In genomic region chr10:86399879-86400704, GRCh38 we compare ENCODE assay signal across 8 cellular contexts. TPM values are rescaled to one million over a fixed set of nuclear protein-coding genes. Genes with fewer than 3 reads are reported as not detected.
DNase-seq lines count a peak whose midpoint lies in the region; ATAC-seq, FAIRE-seq and TF ChIP-seq lines count a peak whose summit lies in the region.

No MANE protein-coding gene starts in this region.

- peak overlapping the region; percentile 76 to 96 (median 87) for H3K27ac Mint-ChIP-seq in CD4-positive, CD25-positive, alpha-beta regulatory T cell
- H3K27ac Mint-ChIP-seq in activated CD4-positive, alpha-beta T cell treated with anti-CD3 and anti-CD28 coated beads, Interleukin-2, amount 10 ng/mL, durations not matched to agents 7 days and 5 days, result peak overlapping the region; percentile 91
- peak overlapping the region; percentile 33 for H3K27ac Mint-ChIP-seq in dendritic cell treated with granulocyte-macrophage colony-stimulating factor and Interleukin-4, amounts not matched to agents 40 ng/mL and 50 ng/mL, for 4 days

- peak overlapping the region; percentile 61 for H3K27ac ChIP-seq in CD4-positive, CD25-positive, alpha-beta regulatory T cell (ENCODE audit: insufficient read depth, low read length, poor library complexity, severe bottlenecking)
- peak overlapping the region; percentile 74 for H3K27ac ChIP-seq in HepG2 (ENCODE audit: extremely low read length, insufficient read depth, low read length)

- H3K9ac ChIP-seq in HepG2 (ENCODE audit: insufficient read depth, low read depth, low read length), result peak overlapping the region; percentile 90

- H4K20me1 ChIP-seq in HepG2 (ENCODE audit: insufficient read depth, low read length), result no peaks in the 10 kb centered on the region

- TF ChIP-seq EP300 in HepG2 (IDR thresholded peaks at IDR 0.05; ENCODE audit: low read depth in 2 of 2, low read length in 2 of 2) (no peak), HepG2 (CRISPR knock-in tag; IDR thresholded peaks at IDR 0.05; ENCODE audit: borderline replicate concordance) (no peak)

- FAIRE-seq in HepG2 (lab: Jason Lieb, UNC), result no peak

- intact Hi-C loops in dendritic cell treated with granulocyte-macrophage colony-stimulating factor and Interleukin-4, amounts not matched to agents 40 ng/mL and 50 ng/mL, for 4 days (cut with micrococcal nuclease), result loop anchor here (1.0 to 5.0 kb wide), 5 partner anchors 47 to 497 kb away; partner anchors contain the start of gene WAPL
- intact Hi-C loops in HepG2 (cut with micrococcal nuclease; ENCODE audit: unreplicated experiment), result loop anchor here (1.0 to 2.0 kb wide), 5 partner anchors 10 to 185 kb away; partner anchors contain the start of gene WAPL

- H3K4me3 ChIP-seq in CD4-positive, CD25-positive, alpha-beta regulatory T cell (ENCODE audit: low read depth, low read length), result no peak overlapping the region
- H3K4me3 ChIP-seq in HepG2 (replicated peaks in 1 of 3; ENCODE audit: insufficient read depth in 1 of 3, low read depth in 2 of 3, low read length in 3 of 3), result peak overlapping the region; percentile 71 to 88 (median 80)

- in situ Hi-C loops in HepG2 (cut with HindIII; ENCODE audit: extremely low pct_ligation_motif_present, low pct_unique_long_range_greater_than_20kb), result loop anchor here (5.0 kb wide), 2 partner anchors 37 to 182 kb away; no protein-coding TSS in a partner anchor

- no peaks in the 10 kb centered on the region for H3K36me3 ChIP-seq in CD4-positive, CD25-positive, alpha-beta regulatory T cell (ENCODE audit: control insufficient read depth, insufficient read depth, low read length)
- no peaks in the 10 kb centered on the region for H3K36me3 ChIP-seq in HepG2 (replicated peaks in 1 of 2; ENCODE audit: control insufficient read depth in 1 of 2, insufficient read depth in 2 of 2, low read length in 2 of 2)

- peak; percentile 56 to 61 for TF ChIP-seq POLR2A in HepG2 (IDR thresholded peaks at IDR 0.05; ENCODE audit: insufficient read depth in 1 of 2, low read depth in 2 of 2, low read length in 2 of 2)

- POLR2A ChIA-PET in activated CD4-positive, alpha-beta T cell treated with anti-CD3 and anti-CD28 coated beads, Interleukin-2, amount 10 ng/mL, durations not matched to agents 7 days and 5 days (lab: Charles Lee), result interaction anchor here (1.2 to 2.8 kb wide), 2 partner anchors 12 to 14 kb away, joined by 3 to 13 read pairs; no protein-coding TSS in a partner anchor
- POLR2A ChIA-PET in HepG2 (lab: Yijun Ruan, JAX), result interaction anchor here (0.6 to 4.7 kb wide), 17 partner anchors 9 to 185 kb away, joined by 3 to 79 read pairs (median 4); partner anchors contain the start of gene WAPL

- DNase-seq in CD4-positive, CD25-positive, alpha-beta regulatory T cell, result peak; percentile 80 to 94 (median 90)
- DNase-seq in NCI-H526 treated with DMSO at 0.1 percent for 48 hours (lab: John Stamatoyannopoulos, UW) (peak; percentile 75), HepG2 (ENCODE audit: low spot score) (peak; percentile 94)
- peak; percentile 96 for DNase-seq in activated CD4-positive, alpha-beta T cell treated with anti-CD3 and anti-CD28 coated beads, Interleukin-2, amount 10 ng/mL, durations not matched to agents 7 days and 5 days
- peak; percentile 96 to 97 for DNase-seq in stimulated activated CD4-positive, alpha-beta T cell treated with anti-CD3 and anti-CD28 coated beads, Interleukin-2, amount 100 ng/mL, for 48 hours

- H3K4me1 Mint-ChIP-seq in CD4-positive, CD25-positive, alpha-beta regulatory T cell, result peaks cover 0 to 26% (median 13%) of the 10 kb centered on the region in 4 donors
- H3K4me1 Mint-ChIP-seq in activated CD4-positive, alpha-beta T cell treated with anti-CD3 and anti-CD28 coated beads, Interleukin-2, amount 10 ng/mL, durations not matched to agents 7 days and 5 days, result peaks cover 28% of the 10 kb centered on the region
- peaks cover 26% of the 10 kb centered on the region for H3K4me1 Mint-ChIP-seq in dendritic cell treated with granulocyte-macrophage colony-stimulating factor and Interleukin-4, amounts not matched to agents 40 ng/mL and 50 ng/mL, for 4 days (ENCODE audit: low read depth)

- ATAC-seq in CD4-positive, CD25-positive, alpha-beta regulatory T cell (ENCODE audit: low read depth in 2 of 2), result peak; percentile 91
- ATAC-seq in GM19372 (IDR thresholded peaks at IDR 0.05; ENCODE audit: low read depth, unreplicated experiment) (peak; percentile 79), HG03521 (IDR thresholded peaks at IDR 0.05; ENCODE audit: unreplicated experiment) (peak; percentile 84), HepG2 (peak; percentile 96)

- no peak overlapping the region for H2AFZ ChIP-seq in HepG2 (ENCODE audit: low read length)

- H3K9me3 ChIP-seq in CD4-positive, CD25-positive, alpha-beta regulatory T cell (ENCODE audit: control insufficient read depth in 2 of 2, low read length in 2 of 2), result no peaks in the 10 kb centered on the region
- H3K9me3 ChIP-seq in HepG2 (ENCODE audit: low read length), result no peaks in the 10 kb centered on the region

- H3K4me1 ChIP-seq in CD4-positive, CD25-positive, alpha-beta regulatory T cell (ENCODE audit: control insufficient read depth, insufficient read depth, low read length, poor library complexity, severe bottlenecking), result peaks cover 24% of the 10 kb centered on the region
- peaks cover 28% of the 10 kb centered on the region for H3K4me1 ChIP-seq in HepG2 (ENCODE audit: insufficient read depth, low read length)

- H3K79me2 ChIP-seq in HepG2 (ENCODE audit: insufficient read depth, low read length), result peaks cover 4% of the 10 kb centered on the region

- H3K27me3 Mint-ChIP-seq in CD4-positive, CD25-positive, alpha-beta regulatory T cell, result peaks cover 23% of the 10 kb centered on the region
- H3K27me3 Mint-ChIP-seq in activated CD4-positive, alpha-beta T cell treated with anti-CD3 and anti-CD28 coated beads, Interleukin-2, amount 10 ng/mL, durations not matched to agents 7 days and 5 days, result peaks cover 13% of the 10 kb centered on the region
- peaks cover 73% of the 10 kb centered on the region for H3K27me3 Mint-ChIP-seq in dendritic cell treated with granulocyte-macrophage colony-stimulating factor and Interleukin-4, amounts not matched to agents 40 ng/mL and 50 ng/mL, for 4 days

- H3K4me3 Mint-ChIP-seq in CD4-positive, CD25-positive, alpha-beta regulatory T cell, result peak overlapping the region; percentile 74 to 95 (median 91)
- H3K4me3 Mint-ChIP-seq in activated CD4-positive, alpha-beta T cell treated with anti-CD3 and anti-CD28 coated beads, Interleukin-2, amount 10 ng/mL, durations not matched to agents 7 days and 5 days, result peak overlapping the region; percentile 82
- H3K4me3 Mint-ChIP-seq in dendritic cell treated with granulocyte-macrophage colony-stimulating factor and Interleukin-4, amounts not matched to agents 40 ng/mL and 50 ng/mL, for 4 days, result peak overlapping the region; percentile 73

- 3% methylated on average over 12 of the region's 90 CpGs for WGBS in HepG2 (ENCODE audit: low lambda C conversion rate)

- peak; percentile 100 for TF ChIP-seq RAD21 in HepG2 (CRISPR knock-in tag; IDR thresholded peaks at IDR 0.05)

- H3K9me3 Mint-ChIP-seq in CD4-positive, CD25-positive, alpha-beta regulatory T cell, result no peaks in the 10 kb centered on the region
- no peaks in the 10 kb centered on the region for H3K9me3 Mint-ChIP-seq in activated CD4-positive, alpha-beta T cell treated with anti-CD3 and anti-CD28 coated beads, Interleukin-2, amount 10 ng/mL, durations not matched to agents 7 days and 5 days
- H3K9me3 Mint-ChIP-seq in dendritic cell treated with granulocyte-macrophage colony-stimulating factor and Interleukin-4, amounts not matched to agents 40 ng/mL and 50 ng/mL, for 4 days, result no peaks in the 10 kb centered on the region

- no peaks in the 10 kb centered on the region for H3K36me3 Mint-ChIP-seq in CD4-positive, CD25-positive, alpha-beta regulatory T cell
- no peaks in the 10 kb centered on the region for H3K36me3 Mint-ChIP-seq in activated CD4-positive, alpha-beta T cell treated with anti-CD3 and anti-CD28 coated beads, Interleukin-2, amount 10 ng/mL, durations not matched to agents 7 days and 5 days (ENCODE audit: low read depth)
- H3K36me3 Mint-ChIP-seq in dendritic cell treated with granulocyte-macrophage colony-stimulating factor and Interleukin-4, amounts not matched to agents 40 ng/mL and 50 ng/mL, for 4 days (ENCODE audit: low read depth), result no peaks in the 10 kb centered on the region

- H3K4me2 ChIP-seq in HepG2 (ENCODE audit: low read depth, low read length), result peak overlapping the region; percentile 90

- CTCF ChIA-PET in activated CD4-positive, alpha-beta T cell treated with anti-CD3 and anti-CD28 coated beads, Interleukin-2, amount 10 ng/mL, durations not matched to agents 7 days and 5 days (lab: Charles Lee), result interaction anchor here (0.7 to 7.0 kb wide), 24 partner anchors 8 to 224 kb away, joined by 3 to 60 read pairs (median 4); no protein-coding TSS in a partner anchor
- CTCF ChIA-PET in HepG2 (lab: Yijun Ruan, JAX; ENCODE audit: low intra/inter-chr PET ratio, low total read pairs), result interaction anchor here (2.5 kb wide), 1 partner anchor 185 kb away, joined by 43 read pairs; no protein-coding TSS in a partner anchor

- no TSS peak for BruUV-seq in HepG2 (replicated peaks; lab: Mats Ljungman, UMichigan)

- TF ChIP-seq CTCF in HepG2 (CRISPR knock-in tag; IDR thresholded peaks at IDR 0.05), result peak; percentile 99

- no peaks in the 10 kb centered on the region for H3K27me3 ChIP-seq in CD4-positive, CD25-positive, alpha-beta regulatory T cell (ENCODE audit: control insufficient read depth, insufficient read depth, low read length)
- 0 out of 5 replicates have a peak, but pooled peaks cover 0 to 4% of the 10 kb centered on the region in 2 experiments for H3K27me3 ChIP-seq in HepG2 (ENCODE audit: control insufficient read depth in 1 of 2, insufficient read depth in 2 of 2, low read length in 2 of 2)

RNA-seq across cellular contexts. Expression of gene GRID1, which starts 33.5 kb away (rescaled TPM):
- total RNA-seq in CD4-positive, CD25-positive, alpha-beta regulatory T cell, result not detected
- not detected for polyA plus RNA-seq in CD4-positive, CD25-positive, alpha-beta regulatory T cell
- not detected for total RNA-seq in activated CD4-positive, alpha-beta T cell treated with anti-CD3 and anti-CD28 coated beads, Interleukin-2, amount 10 ng/mL, durations not matched to agents 7 days and 5 days
- not detected in 2 replicates for total RNA-seq in HepG2 (2016; rRNA removed; fragmentation: Illumina TruSeq; extraction: Trizol)
- not detected in 2 replicates for total RNA-seq in HepG2 (2016; cell fraction: cytosol; rRNA removed; fragmentation: Illumina TruSeq; extraction: Trizol; ENCODE audit: low read depth)
- not detected in 2 replicates for total RNA-seq in HepG2 (2016; cell fraction: insoluble cytoplasmic fraction; rRNA removed; fragmentation: Illumina TruSeq; extraction: Trizol)
- total RNA-seq in HepG2 (2016; cell fraction: membrane; rRNA removed; fragmentation: Illumina TruSeq; extraction: Trizol), result not detected in 2 replicates
- total RNA-seq in HepG2 (2016; cell fraction: nucleus; rRNA removed; fragmentation: Illumina TruSeq; extraction: Trizol), result not detected in 2 replicates
- polyA plus RNA-seq in HepG2 (2011; rRNA removed), result 0.03 and 0.05 TPM in 2 replicates
- polyA plus RNA-seq in HepG2 (2011; cell fraction: cytosol; rRNA removed), result 0.01 and 0.03 TPM in 2 replicates
- polyA plus RNA-seq in HepG2 (2011; cell fraction: nucleus; rRNA removed), result not detected in 2 replicates
- not detected in 2 replicates for polyA plus RNA-seq in HepG2 (2012)
- not detected in 2 replicates for polyA plus RNA-seq in HepG2 (2016; cell fraction: cytosol; fragmentation: Illumina TruSeq; extraction: Trizol; ENCODE audit: low read depth)
- not detected in 2 replicates for polyA plus RNA-seq in HepG2 (2016; cell fraction: insoluble cytoplasmic fraction; fragmentation: Illumina TruSeq; extraction: Trizol; ENCODE audit: low read depth)
- not detected in 2 replicates for polyA plus RNA-seq in HepG2 (2016; cell fraction: membrane; fragmentation: Illumina TruSeq; extraction: Trizol; ENCODE audit: low read depth)
- polyA plus RNA-seq in HepG2 (2016; cell fraction: nucleus; fragmentation: Illumina TruSeq; extraction: Trizol; ENCODE audit: insufficient read depth, low read depth), result not detected in 2 replicates
- polyA minus RNA-seq in HepG2 (2011; rRNA and poly(A)+ RNA removed; ENCODE audit: low replicate concordance), result 5.3 TPM in 1 of 2 replicates, not detected in the other
- not detected in 2 replicates for polyA minus RNA-seq in HepG2 (2011; cell fraction: cytosol; rRNA and poly(A)+ RNA removed)
- 0.25 TPM in 1 of 2 replicates, not detected in the other for polyA minus RNA-seq in HepG2 (2011; cell fraction: nucleus; rRNA and poly(A)+ RNA removed)

Comparison
In these comparisons a context has a peak if more than half of its experiments do, and no peak if none do; other contexts are left out.
1. H3K27ac Mint-ChIP-seq: peak in every context shown above with its lines; median percentile 91 in activated CD4-positive, alpha-beta T cell treated with anti-CD3 and anti-CD28 coated beads, Interleukin-2, amount 10 ng/mL, durations not matched to agents 7 days and 5 days; 87 in CD4-positive, CD25-positive, alpha-beta regulatory T cell; 33 in dendritic cell treated with granulocyte-macrophage colony-stimulating factor and Interleukin-4, amounts not matched to agents 40 ng/mL and 50 ng/mL, for 4 days.